Comparison of ENCODE assay signal across 8 cellular contexts in genomic region chrX:118345401-118346257, GRCh38. TPM values are rescaled to one million over a fixed set of nuclear protein-coding genes. Genes with fewer than 3 reads are reported as not detected.
DNase-seq lines count a peak whose midpoint lies in the region; ATAC-seq and TF ChIP-seq lines count a peak whose summit lies in the region.

WDR44 (plus strand) TSS chrX:118346106; CDS start chrX:118346504, 398 bp downstream.

- H3K4me1 ChIP-seq in heart right ventricle (peaks cover 0 to 33% (median 8%) of the 10 kb centered on the region in 9 donors), upper lobe of right lung (peaks cover 8% of the 10 kb centered on the region)

- H3K27me3 Mint-ChIP-seq in T-helper 1 cell treated with Interleukin-12 subunit alpha and Interleukin-12 subunit beta and Interleukin-4 antibody, amounts not matched to agents 30 μg/mL and 1 μg/mL, for 36 hours (ENCODE audit: low read depth) = no peaks in the 10 kb centered on the region

- peaks cover 1% of the 10 kb centered on the region for H3K36me3 Mint-ChIP-seq in T-helper 1 cell treated with Interleukin-12 subunit alpha and Interleukin-12 subunit beta and Interleukin-4 antibody, amounts not matched to agents 30 μg/mL and 1 μg/mL, for 36 hours (ENCODE audit: low read depth)

- H3K4me3 ChIP-seq in heart right ventricle = peak within 1 kb of the TSS; percentile 53 to 88 (median 76)
- peak within 1 kb of the TSS; percentile 68 for H3K4me3 ChIP-seq in upper lobe of right lung

- peak within 1 kb of the TSS; percentile 98 for H3K4me3 Mint-ChIP-seq in T-helper 1 cell treated with Interleukin-12 subunit alpha and Interleukin-12 subunit beta and Interleukin-4 antibody, amounts not matched to agents 30 μg/mL and 1 μg/mL, for 36 hours

- H3K27ac Mint-ChIP-seq in T-helper 1 cell treated with Interleukin-12 subunit alpha and Interleukin-12 subunit beta and Interleukin-4 antibody, amounts not matched to agents 30 μg/mL and 1 μg/mL, for 36 hours = peak within 1 kb of the TSS; percentile 98

- H3K27me3 ChIP-seq in heart right ventricle = no peaks in the 10 kb centered on the region
- no peaks in the 10 kb centered on the region for H3K27me3 ChIP-seq in upper lobe of right lung

- WGBS in heart right ventricle, 2 donors = 0% methylated on average over 50 to 62 of the region's 62 CpGs

- H3K4me1 Mint-ChIP-seq in T-helper 1 cell treated with Interleukin-12 subunit alpha and Interleukin-12 subunit beta and Interleukin-4 antibody, amounts not matched to agents 30 μg/mL and 1 μg/mL, for 36 hours (ENCODE audit: low read depth) = peaks cover 33% of the 10 kb centered on the region

- H3K27ac ChIP-seq in heart right ventricle = peak within 1 kb of the TSS; percentile 80 to 95 (median 93)
- H3K27ac ChIP-seq in upper lobe of right lung = peak within 1 kb of the TSS; percentile 90

- intact Hi-C loops in heart right ventricle (cut with DNase I) = no loop called here
- intact Hi-C loops in posterior vena cava (cut with DNase I) = no loop called here
- intact Hi-C loops in upper lobe of right lung (cut with DNase I) = no loop called here

- DNase-seq in GM13977 (ENCODE audit: low spot score) = peak; percentile 85
- peak; percentile 98 for DNase-seq in NCI-H1694 (lab: John Stamatoyannopoulos, UW)
- DNase-seq in amniotic stem cell (lab: John Stamatoyannopoulos, UW) = peak; percentile 81
- peak; percentile 93 for DNase-seq in heart right ventricle
- DNase-seq in posterior vena cava (ENCODE audit: low spot score) = peak; percentile 98
- DNase-seq in upper lobe of right lung = peak; percentile 96

- H3K36me3 ChIP-seq in heart right ventricle (no peaks in the 10 kb centered on the region), upper lobe of right lung (no peaks in the 10 kb centered on the region)

- H3K9me3 ChIP-seq in heart right ventricle = no peaks in the 10 kb centered on the region
- no peaks in the 10 kb centered on the region for H3K9me3 ChIP-seq in upper lobe of right lung

- ATAC-seq in HG02884 (IDR thresholded peaks at IDR 0.05; ENCODE audit: unreplicated experiment) (peak; percentile 80), heart right ventricle (peak; percentile 98 to 99 (median 99)), upper lobe of right lung (peak; percentile 99)

- H3K9me3 Mint-ChIP-seq in T-helper 1 cell treated with Interleukin-12 subunit alpha and Interleukin-12 subunit beta and Interleukin-4 antibody, amounts not matched to agents 30 μg/mL and 1 μg/mL, for 36 hours = no peaks in the 10 kb centered on the region

- in situ Hi-C loops in GM13977 (cut with MboI; ENCODE audit: low pct_unique_long_range_greater_than_20kb, low sequenced_read_pairs, unreplicated experiment) = no loop called here

- TF ChIP-seq CTCF in GM13977 (IDR thresholded peaks at IDR 0.05; ENCODE audit: extremely low read depth, insufficient read depth, missing control alignments) (no peak), heart right ventricle (IDR thresholded peaks at IDR 0.05) (no peak), upper lobe of right lung (IDR thresholded peaks at IDR 0.05) (no peak)

RNA-seq across cellular contexts. Expression of gene WDR44, which starts in this region (rescaled TPM):
- total RNA-seq in heart right ventricle (10 to 100 TPM; 11.1 to 15.7 (median 14.6) TPM), posterior vena cava (10 to 100 TPM; 16.6 to 19.1 TPM), upper lobe of right lung (14.2 TPM)
- 1 to 10 TPM; 3.8 to 4.2 TPM for polyA plus RNA-seq in heart right ventricle

Comparison
In these comparisons a context has a peak if more than half of its experiments do, and no peak if none do; other contexts are left out.
1. Peak in every context shown above with its lines: DNase-seq, ATAC-seq, H3K4me3 ChIP-seq and H3K27ac ChIP-seq.